14 cellular contexts compared by ENCODE assay signal in the genomic region with DNA sequence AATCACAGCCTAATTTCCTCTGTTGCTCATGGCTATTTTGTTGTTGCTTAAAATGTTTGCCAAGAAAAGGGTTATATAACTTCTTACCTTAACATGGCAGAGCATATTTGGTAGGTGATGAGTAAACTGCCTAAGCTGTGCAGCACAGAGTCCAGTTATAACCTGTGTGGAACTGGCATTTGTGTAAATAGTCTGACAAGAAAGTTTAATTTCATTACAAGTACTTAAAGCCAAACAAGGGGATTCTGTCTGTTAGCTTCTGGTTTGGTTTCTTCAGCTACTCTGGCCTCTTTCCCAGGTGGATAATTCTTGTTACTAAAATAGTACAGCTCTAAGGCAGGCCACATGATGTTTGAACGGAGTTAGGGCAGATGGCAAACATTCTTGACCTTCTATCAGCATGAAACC.
DNase-seq lines count a peak whose midpoint lies in the region; ATAC-seq and TF ChIP-seq lines count a peak whose summit lies in the region.
"Had no signal": no experiment of that assay in that cellular context is flagged by ENCODE, and none has a peak within 500 bp of the region (broad histone marks: within the 10 kb centered on the region; RNA-seq: fewer than 3 reads in every experiment).

No MANE protein-coding gene starts in this region.

- no peaks in the 10 kb centered on the region for H3K9me3 ChIP-seq in WERI-Rb-1 (ENCODE audit: severe bottlenecking)
- H3K9me3 ChIP-seq: spleen had no signal

- H3K36me3 ChIP-seq in WERI-Rb-1 (no peaks in the 10 kb centered on the region), rectal smooth muscle tissue (ENCODE audit: control insufficient read depth, insufficient read depth, low read length) (no peaks in the 10 kb centered on the region)
- H3K36me3 ChIP-seq: spleen had no signal

- DNase-seq in DMS53 (lab: John Stamatoyannopoulos, UW) = peak; percentile 32
- DNase-seq in WERI-Rb-1 = peak; percentile 54
- DNase-seq in Right ventricle myocardium superior = no peak
- no peak for DNase-seq in amygdala (lab: John Stamatoyannopoulos, UW)
- DNase-seq in NCI-H1092 treated with DMSO at 0.1 percent for 48 hours (lab: John Stamatoyannopoulos, UW) = no peak
- DNase-seq: activated naive CD8-positive, alpha-beta T cell treated with anti-CD3 and anti-CD28 coated beads for 36 hours; C1 segment of cervical spinal cord; effector CD4-positive, alpha-beta T cell; NCI-H2081 treated with DMSO at 0.1 percent for 48 hours; spleen had no signal

- ATAC-seq in Right ventricle myocardium superior (ENCODE audit: poor library complexity) (peak; percentile 91), GM19324 (IDR thresholded peaks at IDR 0.05; ENCODE audit: low FRiP score, unreplicated experiment) (no peak), GM18505 (IDR thresholded peaks at IDR 0.05; ENCODE audit: unreplicated experiment) (no peak)
- ATAC-seq: HepG2 had no signal

- H3K27me3 ChIP-seq in WERI-Rb-1 (ENCODE audit: insufficient read depth, low read depth, severe bottlenecking) (no peaks in the 10 kb centered on the region), rectal smooth muscle tissue (ENCODE audit: control insufficient read depth, insufficient read depth, low read length) (no peaks in the 10 kb centered on the region)
- H3K27me3 ChIP-seq: spleen had no signal

- TF ChIP-seq POLR2A in GM18505 (IDR thresholded peaks at IDR 0.05; ENCODE audit: borderline replicate concordance, extremely low read depth, insufficient read depth, insufficient read length) = no peak

- no peak for TF ChIP-seq CTCF in WERI-Rb-1 (IDR thresholded peaks at IDR 0.05; ENCODE audit: low read depth, low read length)

- peak overlapping the region; percentile 68 for H3K27ac ChIP-seq in WERI-Rb-1
- H3K27ac ChIP-seq in rectal smooth muscle tissue (ENCODE audit: low read depth, low read length) = peak overlapping the region; percentile 62
- H3K27ac ChIP-seq: spleen had no signal

- intact Hi-C loops in Right ventricle myocardium superior (cut with DNase I) = no loop called here

- H3K9ac ChIP-seq in rectal smooth muscle tissue (ENCODE audit: low read length) = no peak overlapping the region

- H3K4me1 ChIP-seq in rectal smooth muscle tissue (ENCODE audit: control insufficient read depth, insufficient read depth, low read length) = peaks cover 14% of the 10 kb centered on the region

- H3K4me3 ChIP-seq in WERI-Rb-1 (ENCODE audit: low read depth, low read length) (no peak overlapping the region), rectal smooth muscle tissue (ENCODE audit: low read length) (no peak overlapping the region)
- H3K4me3 ChIP-seq: spleen had no signal

Comparison
In these comparisons a context has a peak if more than half of its experiments do, and no peak if none do; other contexts are left out.
1. DNase-seq: peak in DMS53 (single experiment) and WERI-Rb-1 (single experiment); none in Right ventricle myocardium superior (single experiment), amygdala (0 of 56) and NCI-H1092 treated with DMSO at 0.1 percent for 48 hours (single experiment).